1 cellular context compared by ENCODE assay signal in genomic region chr5:9596256-9596655, GRCh38.
TF ChIP-seq lines count a peak whose summit lies in the region.

No MANE protein-coding gene starts in this region.

TF ChIP-seq in H1, 55 proteins besides CTCF, POLR2A, EP300 and RAD21:
- TF ChIP-seq, protein P1, sequence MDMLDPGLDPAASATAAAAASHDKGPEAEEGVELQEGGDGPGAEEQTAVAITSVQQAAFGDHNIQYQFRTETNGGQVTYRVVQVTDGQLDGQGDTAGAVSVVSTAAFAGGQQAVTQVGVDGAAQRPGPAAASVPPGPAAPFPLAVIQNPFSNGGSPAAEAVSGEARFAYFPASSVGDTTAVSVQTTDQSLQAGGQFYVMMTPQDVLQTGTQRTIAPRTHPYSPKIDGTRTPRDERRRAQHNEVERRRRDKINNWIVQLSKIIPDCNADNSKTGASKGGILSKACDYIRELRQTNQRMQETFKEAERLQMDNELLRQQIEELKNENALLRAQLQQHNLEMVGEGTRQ (IDR thresholded peaks at IDR 0.05; ENCODE audit: low read length): no peak
- no peak for TF ChIP-seq SIN3A (conservative IDR thresholded peaks at IDR 0.05 in 1 of 2, IDR thresholded peaks at IDR 0.05 in 1 of 2; ENCODE audit: low read depth in 1 of 2, low read length in 2 of 2)
- no peak for TF ChIP-seq CREB1 (IDR thresholded peaks at IDR 0.05)
- TF ChIP-seq SP1 (IDR thresholded peaks at IDR 0.05; ENCODE audit: low read depth, low read length): no peak
- TF ChIP-seq SUZ12 (IDR thresholded peaks at IDR 0.05; ENCODE audit: low read length): no peak
- TF ChIP-seq RXRA (IDR thresholded peaks at IDR 0.05; ENCODE audit: insufficient read depth, low read depth, low read length): no peak
- TF ChIP-seq, protein P2, sequence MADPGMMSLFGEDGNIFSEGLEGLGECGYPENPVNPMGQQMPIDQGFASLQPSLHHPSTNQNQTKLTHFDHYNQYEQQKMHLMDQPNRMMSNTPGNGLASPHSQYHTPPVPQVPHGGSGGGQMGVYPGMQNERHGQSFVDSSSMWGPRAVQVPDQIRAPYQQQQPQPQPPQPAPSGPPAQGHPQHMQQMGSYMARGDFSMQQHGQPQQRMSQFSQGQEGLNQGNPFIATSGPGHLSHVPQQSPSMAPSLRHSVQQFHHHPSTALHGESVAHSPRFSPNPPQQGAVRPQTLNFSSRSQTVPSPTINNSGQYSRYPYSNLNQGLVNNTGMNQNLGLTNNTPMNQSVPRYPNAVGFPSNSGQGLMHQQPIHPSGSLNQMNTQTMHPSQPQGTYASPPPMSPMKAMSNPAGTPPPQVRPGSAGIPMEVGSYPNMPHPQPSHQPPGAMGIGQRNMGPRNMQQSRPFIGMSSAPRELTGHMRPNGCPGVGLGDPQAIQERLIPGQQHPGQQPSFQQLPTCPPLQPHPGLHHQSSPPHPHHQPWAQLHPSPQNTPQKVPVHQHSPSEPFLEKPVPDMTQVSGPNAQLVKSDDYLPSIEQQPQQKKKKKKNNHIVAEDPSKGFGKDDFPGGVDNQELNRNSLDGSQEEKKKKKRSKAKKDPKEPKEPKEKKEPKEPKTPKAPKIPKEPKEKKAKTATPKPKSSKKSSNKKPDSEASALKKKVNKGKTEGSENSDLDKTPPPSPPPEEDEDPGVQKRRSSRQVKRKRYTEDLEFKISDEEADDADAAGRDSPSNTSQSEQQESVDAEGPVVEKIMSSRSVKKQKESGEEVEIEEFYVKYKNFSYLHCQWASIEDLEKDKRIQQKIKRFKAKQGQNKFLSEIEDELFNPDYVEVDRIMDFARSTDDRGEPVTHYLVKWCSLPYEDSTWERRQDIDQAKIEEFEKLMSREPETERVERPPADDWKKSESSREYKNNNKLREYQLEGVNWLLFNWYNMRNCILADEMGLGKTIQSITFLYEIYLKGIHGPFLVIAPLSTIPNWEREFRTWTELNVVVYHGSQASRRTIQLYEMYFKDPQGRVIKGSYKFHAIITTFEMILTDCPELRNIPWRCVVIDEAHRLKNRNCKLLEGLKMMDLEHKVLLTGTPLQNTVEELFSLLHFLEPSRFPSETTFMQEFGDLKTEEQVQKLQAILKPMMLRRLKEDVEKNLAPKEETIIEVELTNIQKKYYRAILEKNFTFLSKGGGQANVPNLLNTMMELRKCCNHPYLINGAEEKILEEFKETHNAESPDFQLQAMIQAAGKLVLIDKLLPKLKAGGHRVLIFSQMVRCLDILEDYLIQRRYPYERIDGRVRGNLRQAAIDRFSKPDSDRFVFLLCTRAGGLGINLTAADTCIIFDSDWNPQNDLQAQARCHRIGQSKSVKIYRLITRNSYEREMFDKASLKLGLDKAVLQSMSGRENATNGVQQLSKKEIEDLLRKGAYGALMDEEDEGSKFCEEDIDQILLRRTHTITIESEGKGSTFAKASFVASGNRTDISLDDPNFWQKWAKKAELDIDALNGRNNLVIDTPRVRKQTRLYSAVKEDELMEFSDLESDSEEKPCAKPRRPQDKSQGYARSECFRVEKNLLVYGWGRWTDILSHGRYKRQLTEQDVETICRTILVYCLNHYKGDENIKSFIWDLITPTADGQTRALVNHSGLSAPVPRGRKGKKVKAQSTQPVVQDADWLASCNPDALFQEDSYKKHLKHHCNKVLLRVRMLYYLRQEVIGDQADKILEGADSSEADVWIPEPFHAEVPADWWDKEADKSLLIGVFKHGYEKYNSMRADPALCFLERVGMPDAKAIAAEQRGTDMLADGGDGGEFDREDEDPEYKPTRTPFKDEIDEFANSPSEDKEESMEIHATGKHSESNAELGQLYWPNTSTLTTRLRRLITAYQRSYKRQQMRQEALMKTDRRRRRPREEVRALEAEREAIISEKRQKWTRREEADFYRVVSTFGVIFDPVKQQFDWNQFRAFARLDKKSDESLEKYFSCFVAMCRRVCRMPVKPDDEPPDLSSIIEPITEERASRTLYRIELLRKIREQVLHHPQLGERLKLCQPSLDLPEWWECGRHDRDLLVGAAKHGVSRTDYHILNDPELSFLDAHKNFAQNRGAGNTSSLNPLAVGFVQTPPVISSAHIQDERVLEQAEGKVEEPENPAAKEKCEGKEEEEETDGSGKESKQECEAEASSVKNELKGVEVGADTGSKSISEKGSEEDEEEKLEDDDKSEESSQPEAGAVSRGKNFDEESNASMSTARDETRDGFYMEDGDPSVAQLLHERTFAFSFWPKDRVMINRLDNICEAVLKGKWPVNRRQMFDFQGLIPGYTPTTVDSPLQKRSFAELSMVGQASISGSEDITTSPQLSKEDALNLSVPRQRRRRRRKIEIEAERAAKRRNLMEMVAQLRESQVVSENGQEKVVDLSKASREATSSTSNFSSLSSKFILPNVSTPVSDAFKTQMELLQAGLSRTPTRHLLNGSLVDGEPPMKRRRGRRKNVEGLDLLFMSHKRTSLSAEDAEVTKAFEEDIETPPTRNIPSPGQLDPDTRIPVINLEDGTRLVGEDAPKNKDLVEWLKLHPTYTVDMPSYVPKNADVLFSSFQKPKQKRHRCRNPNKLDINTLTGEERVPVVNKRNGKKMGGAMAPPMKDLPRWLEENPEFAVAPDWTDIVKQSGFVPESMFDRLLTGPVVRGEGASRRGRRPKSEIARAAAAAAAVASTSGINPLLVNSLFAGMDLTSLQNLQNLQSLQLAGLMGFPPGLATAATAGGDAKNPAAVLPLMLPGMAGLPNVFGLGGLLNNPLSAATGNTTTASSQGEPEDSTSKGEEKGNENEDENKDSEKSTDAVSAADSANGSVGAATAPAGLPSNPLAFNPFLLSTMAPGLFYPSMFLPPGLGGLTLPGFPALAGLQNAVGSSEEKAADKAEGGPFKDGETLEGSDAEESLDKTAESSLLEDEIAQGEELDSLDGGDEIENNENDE (IDR thresholded peaks at IDR 0.05; ENCODE audit: insufficient replicate concordance, low read length): no peak
- TF ChIP-seq, protein P3, sequence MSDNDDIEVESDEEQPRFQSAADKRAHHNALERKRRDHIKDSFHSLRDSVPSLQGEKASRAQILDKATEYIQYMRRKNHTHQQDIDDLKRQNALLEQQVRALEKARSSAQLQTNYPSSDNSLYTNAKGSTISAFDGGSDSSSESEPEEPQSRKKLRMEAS (IDR thresholded peaks at IDR 0.05): no peak
- no peak for TF ChIP-seq TEAD4 (IDR thresholded peaks at IDR 0.05; ENCODE audit: low read depth, low read length)
- no peak for TF ChIP-seq CBX8 (IDR thresholded peaks at IDR 0.05; ENCODE audit: borderline replicate concordance, low read depth, low read length)
- no peak for TF ChIP-seq NANOG (IDR thresholded peaks at IDR 0.05; ENCODE audit: insufficient read depth, low read depth, low read length, poor library complexity, severe bottlenecking)
